ENCODE assay signal across 7 cellular contexts in genomic region chr5:109524555-109524954, GRCh38.
"Had no signal": no experiment of that assay in that cellular context is flagged by ENCODE, and none has a peak within 500 bp of the region (broad histone marks: within the 10 kb centered on the region; RNA-seq: fewer than 3 reads in every experiment).

No MANE protein-coding gene starts in this region.

- H3K4me3 ChIP-seq: K562 had no signal

- FAIRE-seq: HTR-8/SVneo, K562 had no signal

- DNase-seq: IMR-90, KBM-7, KG1 had no signal

- H3K9ac ChIP-seq: KMS-11 had no signal

- H3K27ac ChIP-seq: HL-60, KMS-11 had no signal

- H3K4me2 ChIP-seq: KMS-11 had no signal

- ATAC-seq: K562 had no signal
